In the genomic region with DNA sequence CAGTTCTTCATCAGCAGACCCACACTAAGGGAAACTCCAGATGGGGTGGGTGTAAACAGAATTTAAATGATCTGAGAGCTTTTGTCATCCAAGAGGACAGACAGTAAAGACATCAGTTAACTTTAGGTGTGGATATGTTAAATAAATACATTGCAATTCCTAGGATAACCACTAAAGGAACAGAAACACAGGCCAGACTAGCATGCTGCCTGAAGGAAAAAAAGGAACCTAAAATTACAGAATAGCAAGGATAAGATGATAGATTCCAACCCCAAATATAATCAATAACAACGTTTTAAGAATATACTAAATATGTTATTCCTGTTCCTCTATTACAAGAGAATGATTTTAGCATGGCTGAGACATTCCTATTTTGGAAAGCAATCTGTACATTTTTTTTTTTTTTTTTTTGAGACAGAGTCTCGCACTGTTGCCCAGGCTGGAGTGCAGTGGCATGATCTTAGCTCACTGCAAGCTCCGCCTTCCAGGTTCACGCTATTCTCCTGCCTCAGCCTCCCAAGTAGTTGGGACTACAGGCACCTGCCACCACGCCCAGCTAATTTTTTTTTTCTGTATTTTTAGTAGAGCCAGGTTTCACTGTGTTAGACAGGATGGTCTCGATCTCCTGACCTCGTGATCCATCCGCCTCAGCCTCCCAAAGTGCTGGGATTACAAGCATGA, we compare ENCODE assay signal across 8 cellular contexts. TPM values are rescaled to one million over a fixed set of nuclear protein-coding genes. Genes with fewer than 3 reads are reported as not detected.
A peak's percentile ranks its signal among the peaks of the same experiment; 100 is the strongest.
DNase-seq lines count a peak whose midpoint lies in the region; ATAC-seq and TF ChIP-seq lines count a peak whose summit lies in the region.
"Not testable (repeated sequence)": the region's sequence is repeated elsewhere in the genome, so short reads cannot be mapped to it uniquely, and the experiment has no call there.

No MANE protein-coding gene starts in this region.

- H3K27me3 ChIP-seq in DOHH2 (ENCODE audit: control insufficient read depth, low read length); IMR-90 (ENCODE audit: control insufficient read depth, insufficient read depth, low read length); SK-N-SH (ENCODE audit: insufficient read depth); brain microvascular endothelial cell (replicated peaks): not testable (repeated sequence)

- not testable (repeated sequence) for H3K23ac ChIP-seq in IMR-90 (ENCODE audit: low read depth, low read length)

- not testable (repeated sequence) for H2AK9ac ChIP-seq in IMR-90 (replicated peaks; ENCODE audit: low read depth, low read length, poor library complexity)

- dilution Hi-C loops in IMR-90 (cut with HindIII; ENCODE audit: low sequenced_read_pairs, unreplicated experiment) = not testable (repeated sequence)

- H3K27me3 Mint-ChIP-seq in glutamatergic neuron (ENCODE audit: unreplicated experiment); neural crest cell (ENCODE audit: low read depth): not testable (repeated sequence)

- not testable (repeated sequence) for H3K9ac ChIP-seq in IMR-90 (ENCODE audit: low read depth, low read length); SK-N-SH

- not testable (repeated sequence) for BruUV-seq in IMR-90 (replicated peaks; lab: Mats Ljungman, UMichigan)

- POLR2A ChIA-PET in IMR-90 (lab: Charles Lee; ENCODE audit: unreplicated experiment); SK-N-SH (lab: Yijun Ruan, JAX): not testable (repeated sequence)

- H3K14ac ChIP-seq in IMR-90 (replicated peaks; ENCODE audit: low read depth, low read length) = not testable (repeated sequence)

- H3K27ac Mint-ChIP-seq in glutamatergic neuron (ENCODE audit: unreplicated experiment); neural crest cell (ENCODE audit: unreplicated experiment): not testable (repeated sequence)

- H3K9me3 Mint-ChIP-seq in glutamatergic neuron (ENCODE audit: unreplicated experiment); neural crest cell: not testable (repeated sequence)

- not testable (repeated sequence) for H2AK5ac ChIP-seq in IMR-90 (ENCODE audit: low read depth, low read length)

- ATAC-seq in IMR-90 (ENCODE audit: low read depth) = peak; percentile 64; the same call in 1 of the 2 replicates

- TF ChIP-seq CTCF in DOHH2 (IDR thresholded peaks at IDR 0.05; ENCODE audit: low read depth, low read length, poor library complexity, severe bottlenecking) (peak; percentile 13), IMR-90 (conservative IDR thresholded peaks at IDR 0.05; ENCODE audit: low read depth, low read length) (peak; percentile 32; the same call in 1 of the 2 replicates), SK-N-SH (IDR thresholded peaks at IDR 0.05) (peak; percentile 49), brain microvascular endothelial cell (IDR thresholded peaks at IDR 0.05; ENCODE audit: low read depth, low read length, missing control alignments) (peak; percentile 34), glutamatergic neuron (IDR thresholded peaks at IDR 0.05; ENCODE audit: partially characterized antibody, unreplicated experiment) (peak; percentile 42), neural crest cell (conservative IDR thresholded peaks at IDR 0.05) (peak; percentile 54)

- H3K4me1 ChIP-seq in DOHH2 (ENCODE audit: control insufficient read depth, low read length); IMR-90 (ENCODE audit: control insufficient read depth, insufficient read depth, low read length); SK-N-SH (ENCODE audit: control insufficient read depth in 1 of 2, insufficient read depth in 2 of 2, low read depth in 1 of 2, low read length in 1 of 2): not testable (repeated sequence)

- not testable (repeated sequence) for H3K4me3 ChIP-seq in DOHH2 (ENCODE audit: low read length); IMR-90 (ENCODE audit: insufficient read depth, low read depth, low read length); SK-N-SH (ENCODE audit: low read depth in 2 of 2, low read length in 1 of 2); brain microvascular endothelial cell (ENCODE audit: low read depth, low read length)

- not testable (repeated sequence) for H3F3A ChIP-seq in DOHH2 (ENCODE audit: control insufficient read depth, insufficient read depth)
- H3F3A ChIP-seq in SK-N-SH (replicated peaks; ENCODE audit: insufficient read depth) = peaks cover 21% of the 10 kb centered on the region

- H2BK20ac ChIP-seq in IMR-90 (ENCODE audit: low read depth, low read length) = not testable (repeated sequence)

- H2BK120ac ChIP-seq in IMR-90 (ENCODE audit: low read depth, low read length) = not testable (repeated sequence)

- intact Hi-C loops in IMR-90 (cut with micrococcal nuclease) = not testable (repeated sequence)

- H3K4me1 Mint-ChIP-seq in glutamatergic neuron (ENCODE audit: low read depth, unreplicated experiment); neural crest cell: not testable (repeated sequence)

- CTCF ChIA-PET in IMR-90 (lab: Yijun Ruan, JAX) (interaction anchor here (0.7 to 1.8 kb wide), 2 partner anchors 9 to 30 kb away, joined by 3 to 13 read pairs; no protein-coding TSS in a partner anchor), SK-N-SH (lab: Yijun Ruan, JAX) (interaction anchor here (0.7 to 3.9 kb wide), 5 partner anchors 8 to 73 kb away, joined by 3 to 15 read pairs (median 3); no protein-coding TSS in a partner anchor)

- H3K9me1 ChIP-seq in IMR-90 (ENCODE audit: insufficient read depth, low read length) = not testable (repeated sequence)

- not testable (repeated sequence) for H4K5ac ChIP-seq in IMR-90 (ENCODE audit: low read depth, low read length)

- DNase-seq in ACHN (peak; percentile 39), IMR-90 (peak; percentile 18), NCI-H510A treated with DMSO at 0.1 percent for 48 hours (lab: John Stamatoyannopoulos, UW) (peak; percentile 4)
- DNase-seq in SK-N-SH; brain microvascular endothelial cell; glutamatergic neuron; neural crest cell (ENCODE audit: low read depth, low spot score): not testable (repeated sequence)

- TF ChIP-seq RAD21 in IMR-90 (IDR thresholded peaks at IDR 0.05; ENCODE audit: low read length); SK-N-SH (IDR thresholded peaks at IDR 0.05; ENCODE audit: low read length): not testable (repeated sequence)

- H3K18ac ChIP-seq in IMR-90 (ENCODE audit: low read depth, low read length) = not testable (repeated sequence)

- TF ChIP-seq EP300 in SK-N-SH (IDR thresholded peaks at IDR 0.05; ENCODE audit: borderline replicate concordance in 1 of 2, low read depth in 1 of 2, low read length in 1 of 2) = not testable (repeated sequence)

- H3K79me2 ChIP-seq in DOHH2 (ENCODE audit: control insufficient read depth, low read length); SK-N-SH (ENCODE audit: insufficient read depth): not testable (repeated sequence)

- not testable (repeated sequence) for H3K56ac ChIP-seq in IMR-90 (ENCODE audit: extremely low read depth, insufficient read depth, low read length)

- not testable (repeated sequence) for H3K4me2 ChIP-seq in DOHH2 (ENCODE audit: low read length); IMR-90 (ENCODE audit: low read depth, low read length); SK-N-SH

- H3K4ac ChIP-seq in IMR-90 (ENCODE audit: low read depth, low read length) = not testable (repeated sequence)

- H2BK15ac ChIP-seq in IMR-90 (ENCODE audit: low read depth, low read length) = not testable (repeated sequence)

- not testable (repeated sequence) for TF ChIP-seq POLR2A in IMR-90 (IDR thresholded peaks at IDR 0.05; ENCODE audit: low read depth, low read length)

- in situ Hi-C loops in ACHN (cut with HindIII; ENCODE audit: low pct_ligation_motif_present, low pct_unique_long_range_greater_than_20kb, low sequenced_read_pairs); IMR-90 (cut with MboI; ENCODE audit: low sequenced_read_pairs); brain microvascular endothelial cell (cut with HindIII; ENCODE audit: low pct_ligation_motif_present, low sequenced_read_pairs): not testable (repeated sequence)

- H3K36me3 ChIP-seq in DOHH2 (ENCODE audit: control insufficient read depth, low read length); IMR-90 (ENCODE audit: control insufficient read depth, insufficient read depth, low read length); SK-N-SH (replicated peaks in 1 of 2; ENCODE audit: control insufficient read depth in 1 of 2, insufficient read depth in 2 of 2, low read length in 1 of 2); brain microvascular endothelial cell (replicated peaks): not testable (repeated sequence)

- not testable (repeated sequence) for H3K9me2 ChIP-seq in DOHH2 (replicated peaks; ENCODE audit: control insufficient read depth, low read length); SK-N-SH

- H3K79me1 ChIP-seq in IMR-90 (ENCODE audit: low read depth in 1 of 2, low read length in 2 of 2) = not testable (repeated sequence)

- not testable (repeated sequence) for H3K27ac ChIP-seq in DOHH2 (ENCODE audit: low read depth, low read length); IMR-90 (ENCODE audit: insufficient read depth, low read length); SK-N-SH (ENCODE audit: low read depth in 2 of 2, low read length in 1 of 2); brain microvascular endothelial cell

- H4K91ac ChIP-seq in IMR-90 (ENCODE audit: insufficient read depth, low read depth, low read length) = not testable (repeated sequence)

- 100% methylated on average over 3 of the region's 8 CpGs; no CpG with 5 or more reads in 1 of the 2 experiments for WGBS in IMR-90 (ENCODE audit: extremely low coverage in 2 of 2, insufficient read length in 1 of 2), 2 experiments
- 87% methylated on average over 8 of the region's 8 CpGs for WGBS in SK-N-SH (ENCODE audit: low lambda C conversion rate)

- H3K9me3 ChIP-seq in DOHH2 (ENCODE audit: control insufficient read depth, insufficient read depth, low read length); IMR-90 (ENCODE audit: control insufficient read depth, insufficient read depth, low read length); SK-N-SH: not testable (repeated sequence)

- not testable (repeated sequence) for H4K8ac ChIP-seq in IMR-90 (ENCODE audit: low read depth in 2 of 2, low read length in 2 of 2)

- not testable (repeated sequence) for H2AFZ ChIP-seq in IMR-90 (replicated peaks; ENCODE audit: low read length, poor library complexity); SK-N-SH (ENCODE audit: low read depth)

- not testable (repeated sequence) for H2BK5ac ChIP-seq in IMR-90 (ENCODE audit: low read depth, low read length, poor library complexity, severe bottlenecking)

- H4K20me1 ChIP-seq in DOHH2 (ENCODE audit: control insufficient read depth, insufficient read depth, low read depth, low read length); IMR-90 (ENCODE audit: insufficient read depth, low read length); SK-N-SH (ENCODE audit: insufficient read depth): not testable (repeated sequence)

- H3K36me3 Mint-ChIP-seq in glutamatergic neuron (ENCODE audit: unreplicated experiment); neural crest cell (ENCODE audit: low read depth): not testable (repeated sequence)

- H3K4me3 Mint-ChIP-seq in glutamatergic neuron (ENCODE audit: unreplicated experiment); neural crest cell: not testable (repeated sequence)

RNA-seq across cellular contexts. Expression of gene ANAPC7, which starts 45.0 kb away (rescaled TPM):
- total RNA-seq in IMR-90 (2012; rRNA removed) (57.9 and 61.4 TPM in 2 replicates), glutamatergic neuron (ENCODE audit: unreplicated experiment) (93.7 TPM), neural crest cell (98.9 and 113 TPM in 2 replicates)
- polyA plus RNA-seq in IMR-90 (2012; rRNA removed) (38.7 and 46.4 TPM in 2 replicates), SK-N-SH (2012; rRNA removed) (58.9 and 72.0 TPM in 2 replicates)
- 22.9 and 25.4 TPM in 2 replicates for polyA plus RNA-seq in IMR-90 (2012; cell fraction: cytosol; rRNA removed)
- 78.7 and 172 TPM in 2 replicates for polyA plus RNA-seq in IMR-90 (2012; cell fraction: nucleus; rRNA removed; ENCODE audit: low replicate concordance)
- 50.4 and 54.0 TPM in 2 replicates for polyA plus RNA-seq in SK-N-SH (2012; cell fraction: cytosol; rRNA removed)
- 128 and 180 TPM in 2 replicates for polyA plus RNA-seq in SK-N-SH (2012; cell fraction: nucleus; rRNA removed)
